8 cellular contexts compared by ENCODE assay signal in genomic region chr1:183841950-183842816, GRCh38. TPM values are rescaled to one million over a fixed set of nuclear protein-coding genes. Genes with fewer than 3 reads are reported as not detected.
DNase-seq lines count a peak whose midpoint lies in the region; ATAC-seq and TF ChIP-seq lines count a peak whose summit lies in the region.

No MANE protein-coding gene starts in this region.

- H3K9me3 Mint-ChIP-seq in naive thymus-derived CD4-positive, alpha-beta T cell, result peaks cover 0 to 6% (median 0%) of the 10 kb centered on the region in 11 donors

- peak overlapping the region in 9 of 10 donors; percentile 40 to 74 (median 54) for H3K4me3 Mint-ChIP-seq in naive thymus-derived CD4-positive, alpha-beta T cell

- H3K36me3 ChIP-seq in RWPE2 (ENCODE audit: low read depth), result no peaks in the 10 kb centered on the region
- no peaks in the 10 kb centered on the region for H3K36me3 ChIP-seq in naive thymus-derived CD4-positive, alpha-beta T cell (ENCODE audit: control insufficient read depth in 2 of 3, insufficient read depth in 3 of 3, low read length in 3 of 3)

- POLR2A ChIA-PET in naive thymus-derived CD4-positive, alpha-beta T cell (lab: Charles Lee), result interaction anchor here (0.6 kb wide), 1 partner anchor 211 kb away, joined by 3 read pairs; no protein-coding TSS in a partner anchor

- ATAC-seq in GM18867 (IDR thresholded peaks at IDR 0.05; ENCODE audit: unreplicated experiment), result peak; percentile 89
- peak; percentile 79 for ATAC-seq in HG03060 (IDR thresholded peaks at IDR 0.05; ENCODE audit: low read depth, unreplicated experiment)
- peak; percentile 64 for ATAC-seq in RWPE2 (ENCODE audit: low read depth)
- no peak for ATAC-seq in naive thymus-derived CD4-positive, alpha-beta T cell

- TF ChIP-seq CTCF in AG09309 (IDR thresholded peaks at IDR 0.05; ENCODE audit: control insufficient read depth, insufficient read depth, low read depth, low read length, missing control alignments) (no peak), RWPE2 (IDR thresholded peaks at IDR 0.05; ENCODE audit: poor library complexity, severe bottlenecking) (no peak)

- H3K27me3 ChIP-seq in RWPE2 (ENCODE audit: insufficient read depth, poor library complexity, severe bottlenecking), result no peaks in the 10 kb centered on the region
- H3K27me3 ChIP-seq in naive thymus-derived CD4-positive, alpha-beta T cell (ENCODE audit: control insufficient read depth in 2 of 2, insufficient read depth in 2 of 2, low read length in 2 of 2), result no peaks in the 10 kb centered on the region

- H3K4me1 ChIP-seq in RWPE2 (ENCODE audit: insufficient read depth, poor library complexity, severe bottlenecking), result peaks cover 16% of the 10 kb centered on the region
- H3K4me1 ChIP-seq in naive thymus-derived CD4-positive, alpha-beta T cell (ENCODE audit: control insufficient read depth in 2 of 2, insufficient read depth in 2 of 2, low read length in 2 of 2), result peaks cover 0 to 3% of the 10 kb centered on the region in 2 donors

- peak overlapping the region in 8 of 9 donors; percentile 30 to 90 (median 46) for H3K27ac Mint-ChIP-seq in naive thymus-derived CD4-positive, alpha-beta T cell

- H3K4me3 ChIP-seq in AG09309 (ENCODE audit: control insufficient read depth, low read depth, low read length) (no peak overlapping the region), RWPE2 (ENCODE audit: severe bottlenecking) (no peak overlapping the region)
- H3K4me3 ChIP-seq in naive thymus-derived CD4-positive, alpha-beta T cell (ENCODE audit: low read length), result no peak overlapping the region

- peaks cover 7 to 11% (median 8%) of the 10 kb centered on the region in 5 donors for H3K36me3 Mint-ChIP-seq in naive thymus-derived CD4-positive, alpha-beta T cell

- no peaks in the 10 kb centered on the region for H3K9me3 ChIP-seq in RWPE2 (ENCODE audit: severe bottlenecking)
- no peaks in the 10 kb centered on the region for H3K9me3 ChIP-seq in naive thymus-derived CD4-positive, alpha-beta T cell (ENCODE audit: control insufficient read depth in 2 of 3, low read length in 3 of 3)

- no peaks in the 10 kb centered on the region for H3K27me3 Mint-ChIP-seq in naive thymus-derived CD4-positive, alpha-beta T cell

- no peak overlapping the region for H3K27ac ChIP-seq in RWPE2 (ENCODE audit: poor library complexity, severe bottlenecking)
- no peak overlapping the region for H3K27ac ChIP-seq in naive thymus-derived CD4-positive, alpha-beta T cell (ENCODE audit: low read depth, low read length)

- intact Hi-C loops in naive thymus-derived CD4-positive, alpha-beta T cell (cut with micrococcal nuclease), result loop anchor here in 1 of 2 donors (2.0 to 5.0 kb wide), 2 partner anchors 37 to 250 kb away; partner anchors contain the start of genes NCF2 and RGL1

- peaks cover 5 to 38% (median 20%) of the 10 kb centered on the region in 7 donors for H3K4me1 Mint-ChIP-seq in naive thymus-derived CD4-positive, alpha-beta T cell

- DNase-seq in AG09309 (ENCODE audit: low read depth), result peak; percentile 95
- DNase-seq in RWPE2 (ENCODE audit: low spot score), result no peak
- DNase-seq in dermis microvascular lymphatic vessel endothelial cell (ENCODE audit: low read depth in 2 of 2), result peak; percentile 54 to 87
- DNase-seq in naive thymus-derived CD4-positive, alpha-beta T cell, result peak in 4 of 9 donors; percentile 2 to 20 (median 6)
- no peak for DNase-seq in 8988T
- no peak for DNase-seq in medulla oblongata (ENCODE audit: extremely low spot score)

- CTCF ChIA-PET in naive thymus-derived CD4-positive, alpha-beta T cell (lab: Charles Lee), result interaction anchor here (0.7 kb wide), 1 partner anchor 16 kb away, joined by 4 read pairs; no protein-coding TSS in a partner anchor

RNA-seq across cellular contexts. Expression of gene RGL1, which starts 37.3 kb away (rescaled TPM):
- total RNA-seq in dermis microvascular lymphatic vessel endothelial cell, result 20.7 and 28.3 TPM in 2 replicates
- 1 to 10 TPM in 4 of 5 experiments, under 1 TPM in 1; 0.98 to 6.2 (median 4.0) TPM for total RNA-seq in naive thymus-derived CD4-positive, alpha-beta T cell
- polyA plus RNA-seq in naive thymus-derived CD4-positive, alpha-beta T cell, result 1 to 10 TPM in 1 of 2 donors, under 1 TPM in 1; 0.90 to 2.6 TPM

Comparison
In these comparisons a context has a peak if more than half of its experiments do, and no peak if none do; other contexts are left out.
1. DNase-seq: peak in AG09309 (single experiment) and dermis microvascular lymphatic vessel endothelial cell (2 of 2); none in RWPE2 (single experiment), 8988T (single experiment) and medulla oblongata (single experiment).